2 cellular contexts compared by ENCODE assay signal in genomic region chr1:1399870-1400575, GRCh38.
TF ChIP-seq lines count a peak whose summit lies in the region.

No MANE protein-coding gene starts in this region.

TF ChIP-seq in HEK293, 187 proteins besides CTCF, POLR2A, EP300 and RAD21 (continued from another document and continues in another):
- no peak for TF ChIP-seq ZNF362 (tag by site-specific recombination; IDR thresholded peaks at IDR 0.05)
- TF ChIP-seq ZNF626 (tag by site-specific recombination; IDR thresholded peaks at IDR 0.05): no peak
- no peak; the same call in 1 of the 2 replicates for TF ChIP-seq ZFP69B (tag by site-specific recombination; IDR thresholded peaks at IDR 0.05)
- no peak for TF ChIP-seq ATF2 (tag by site-specific recombination; IDR thresholded peaks at IDR 0.05; ENCODE audit: low read depth)
- no peak for TF ChIP-seq SETDB1 (IDR thresholded peaks at IDR 0.05; ENCODE audit: insufficient read length, low read length)
- no peak for TF ChIP-seq ZSCAN4 (tag by site-specific recombination; IDR thresholded peaks at IDR 0.05)
- 0 out of 2 replicates have a peak, but pooled peaks have one; percentile 20 for TF ChIP-seq ZNF623 (tag by site-specific recombination; IDR thresholded peaks at IDR 0.05)
- TF ChIP-seq GLIS2 (tag by site-specific recombination; IDR thresholded peaks at IDR 0.05): 0 out of 2 replicates have a peak, but pooled peaks have one; percentile 4
- TF ChIP-seq ZBTB10 (tag by site-specific recombination; IDR thresholded peaks at IDR 0.05): peak; percentile 14; the same call in 1 of the 2 replicates
- TF ChIP-seq ZNF624 (tag by site-specific recombination; IDR thresholded peaks at IDR 0.05): no peak
- TF ChIP-seq ZNF76 (tag by site-specific recombination; IDR thresholded peaks at IDR 0.05; ENCODE audit: borderline replicate concordance, low read depth): no peak
- TF ChIP-seq ZFP3 (tag by site-specific recombination; IDR thresholded peaks at IDR 0.05; ENCODE audit: low read depth): no peak
- TF ChIP-seq ZNF488 (tag by site-specific recombination; IDR thresholded peaks at IDR 0.05): no peak
- TF ChIP-seq ZNF10 (tag by site-specific recombination; IDR thresholded peaks at IDR 0.05): 0 out of 2 replicates have a peak, but pooled peaks have one; percentile 8
- no peak for TF ChIP-seq ZBTB49 (tag by site-specific recombination; IDR thresholded peaks at IDR 0.05; ENCODE audit: low read depth)
- TF ChIP-seq ZNF214 (tag by site-specific recombination; IDR thresholded peaks at IDR 0.05; ENCODE audit: borderline replicate concordance): no peak
- 0 out of 2 replicates have a peak, but pooled peaks have one; percentile 27 for TF ChIP-seq KLF1 (tag by site-specific recombination; IDR thresholded peaks at IDR 0.05)

TF ChIP-seq in WTC11, 78 proteins besides CTCF, POLR2A, EP300 and RAD21 (continued from another document):
- no peak for TF ChIP-seq FOXJ3 (CRISPR knock-in tag; IDR thresholded peaks at IDR 0.05; ENCODE audit: borderline replicate concordance)
- no peak for TF ChIP-seq ZNF416 (CRISPR knock-in tag; IDR thresholded peaks at IDR 0.05)
- no peak for TF ChIP-seq MXD4 (CRISPR knock-in tag; IDR thresholded peaks at IDR 0.05; ENCODE audit: borderline replicate concordance)
- peak; percentile 18; the same call in 1 of the 2 replicates for TF ChIP-seq ESRRA (CRISPR knock-in tag; IDR thresholded peaks at IDR 0.05; ENCODE audit: borderline replicate concordance)
- TF ChIP-seq FOXP1 (CRISPR knock-in tag; IDR thresholded peaks at IDR 0.05; ENCODE audit: borderline replicate concordance): 0 out of 2 replicates have a peak, but pooled peaks have one; percentile 24
- TF ChIP-seq ZBTB21 (CRISPR knock-in tag; IDR thresholded peaks at IDR 0.05; ENCODE audit: borderline replicate concordance): no peak
- TF ChIP-seq NR2C2 (CRISPR knock-in tag; IDR thresholded peaks at IDR 0.05): no peak
- 0 out of 2 replicates have a peak, but pooled peaks have one; percentile 62 for TF ChIP-seq ATF3 (CRISPR knock-in tag; conservative IDR thresholded peaks at IDR 0.05)
- TF ChIP-seq TEAD4 (CRISPR knock-in tag; IDR thresholded peaks at IDR 0.05): no peak
- no peak for TF ChIP-seq CDX4 (CRISPR knock-in tag; IDR thresholded peaks at IDR 0.05; ENCODE audit: borderline replicate concordance)
- no peak for TF ChIP-seq ZNF512 (CRISPR knock-in tag; IDR thresholded peaks at IDR 0.05; ENCODE audit: borderline replicate concordance)
- TF ChIP-seq ELF4 (CRISPR knock-in tag; IDR thresholded peaks at IDR 0.05; ENCODE audit: low read depth): no peak
- TF ChIP-seq NFE2L1 (CRISPR knock-in tag; IDR thresholded peaks at IDR 0.05): 0 out of 2 replicates have a peak, but pooled peaks have one; percentile 29
- TF ChIP-seq EMX1 (CRISPR knock-in tag; IDR thresholded peaks at IDR 0.05): peak; percentile 66; the same call in 1 of the 2 replicates
- no peak for TF ChIP-seq ZNF281 (CRISPR knock-in tag; IDR thresholded peaks at IDR 0.05)
- no peak for TF ChIP-seq ZBTB43 (CRISPR knock-in tag; IDR thresholded peaks at IDR 0.05)
- no peak for TF ChIP-seq ZNF532 (CRISPR knock-in tag; IDR thresholded peaks at IDR 0.05; ENCODE audit: borderline replicate concordance)
- no peak for TF ChIP-seq NR3C1 (CRISPR knock-in tag; conservative IDR thresholded peaks at IDR 0.05; ENCODE audit: low read depth)
- TF ChIP-seq USF2 (CRISPR knock-in tag; IDR thresholded peaks at IDR 0.05): no peak
- no peak for TF ChIP-seq GTF2I (CRISPR knock-in tag; conservative IDR thresholded peaks at IDR 0.05)
- no peak for TF ChIP-seq MAX (CRISPR knock-in tag; IDR thresholded peaks at IDR 0.05)
- TF ChIP-seq JUN (CRISPR knock-in tag; IDR thresholded peaks at IDR 0.05): no peak
